ENCODE assay signal across 17 cellular contexts in the genomic region with DNA sequence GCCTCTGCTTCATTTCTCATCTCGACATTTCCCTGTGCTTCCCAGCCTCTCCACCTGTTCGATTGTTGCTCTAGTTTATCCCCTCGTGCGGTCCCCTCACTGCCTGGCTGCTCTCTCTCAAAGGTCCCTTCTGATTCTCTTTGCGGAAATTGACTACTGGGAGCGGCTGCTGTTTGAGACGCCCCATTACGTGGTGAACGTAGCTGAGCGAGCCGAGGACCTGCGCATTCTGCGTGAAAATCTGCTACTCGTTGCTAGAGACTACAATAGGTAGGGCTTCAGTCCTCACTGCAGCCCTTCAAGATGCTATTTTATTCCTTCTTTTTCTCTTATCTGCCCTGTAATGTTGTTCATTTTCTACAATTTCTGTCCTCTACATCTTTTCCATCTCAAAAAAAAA. TPM values are rescaled to one million over a fixed set of nuclear protein-coding genes. Genes with fewer than 3 reads are reported as not detected.
DNase-seq lines count a peak whose midpoint lies in the region; FAIRE-seq and TF ChIP-seq lines count a peak whose summit lies in the region.
"Had no signal": no experiment of that assay in that cellular context is flagged by ENCODE, and none has a peak within 500 bp of the region (broad histone marks: within the 10 kb centered on the region; RNA-seq: fewer than 3 reads in every experiment).

No MANE protein-coding gene starts in this region.

- H3K36me3 Mint-ChIP-seq in chondrocyte (ENCODE audit: low read depth) (no peaks in the 10 kb centered on the region), neural progenitor cell (no peaks in the 10 kb centered on the region)
- no peaks in the 10 kb centered on the region for H3K36me3 Mint-ChIP-seq in activated naive CD4-positive, alpha-beta T cell treated with anti-CD3 and anti-CD28 coated beads, Interleukin-2, amount 10 ng/mL, durations not matched to agents 7 days and 5 days
- H3K36me3 Mint-ChIP-seq: CD4-positive, alpha-beta memory T cell had no signal

- peak overlapping the region; percentile 50 for H2AFZ ChIP-seq in neural progenitor cell (replicated peaks)

- no peak overlapping the region for H3K9ac ChIP-seq in neural progenitor cell

- H3K4me3 ChIP-seq in neural progenitor cell, result no peak overlapping the region

- H3K4me3 Mint-ChIP-seq in chondrocyte (ENCODE audit: unreplicated experiment) (no peak overlapping the region), neural progenitor cell (no peak overlapping the region)
- H3K4me3 Mint-ChIP-seq in activated naive CD4-positive, alpha-beta T cell treated with anti-CD3 and anti-CD28 coated beads, Interleukin-2, amount 10 ng/mL, durations not matched to agents 7 days and 5 days, result no peak overlapping the region
- H3K4me3 Mint-ChIP-seq: CD4-positive, alpha-beta memory T cell had no signal

- FAIRE-seq in GM12892 (lab: Jason Lieb, UNC), result no peak
- FAIRE-seq: G401.6, GM19239 had no signal

- H3K9me3 ChIP-seq in neural progenitor cell (ENCODE audit: low read depth), result no peaks in the 10 kb centered on the region

- H3K27me3 ChIP-seq in neural progenitor cell, result no peaks in the 10 kb centered on the region

- POLR2A ChIA-PET in RWPE1 (lab: Yijun Ruan, JAX; ENCODE audit: low non-redundant PET), result no interaction called here

- DNase-seq in RWPE1 (ENCODE audit: low spot score), result no peak
- peak; percentile 51 for DNase-seq in chondrocyte (ENCODE audit: low spot score)
- DNase-seq in neural progenitor cell (ENCODE audit: low spot score), result no peak
- no peak for DNase-seq in H4 (ENCODE audit: low spot score)
- DNase-seq in GM12892 (ENCODE audit: insufficient read length), result no peak
- DNase-seq in activated naive CD4-positive, alpha-beta T cell treated with anti-CD3 and anti-CD28 coated beads, Interleukin-2, amount 10 ng/mL, durations not matched to agents 7 days and 5 days, result no peak
- DNase-seq: C1 segment of cervical spinal cord; Calu3; CD4-positive, alpha-beta memory T cell; COR-L47; DMS153; DND-41; GOT3; H7; HCEC 1CT had no signal

- peaks cover 5% of the 10 kb centered on the region for H3K4me1 Mint-ChIP-seq in chondrocyte (ENCODE audit: low read depth)
- peaks cover 6% of the 10 kb centered on the region for H3K4me1 Mint-ChIP-seq in neural progenitor cell
- peaks cover 4% of the 10 kb centered on the region for H3K4me1 Mint-ChIP-seq in activated naive CD4-positive, alpha-beta T cell treated with anti-CD3 and anti-CD28 coated beads, Interleukin-2, amount 10 ng/mL, durations not matched to agents 7 days and 5 days
- H3K4me1 Mint-ChIP-seq: CD4-positive, alpha-beta memory T cell had no signal

- CTCF ChIA-PET in RWPE1 (lab: Yijun Ruan, JAX), result interaction anchor here (0.6 to 0.7 kb wide), 3 partner anchors 84 to 284 kb away, joined by 3 to 4 read pairs (median 4); no protein-coding TSS in a partner anchor
- CTCF ChIA-PET in activated naive CD4-positive, alpha-beta T cell treated with anti-CD3 and anti-CD28 coated beads, Interleukin-2, amount 10 ng/mL, durations not matched to agents 7 days and 5 days (lab: Charles Lee), result interaction anchor here (1.4 kb wide), 1 partner anchor 13 kb away, joined by 9 read pairs; no protein-coding TSS in a partner anchor

- 0 out of 2 replicates have a peak overlapping the region, but pooled peaks have one; percentile 19 for H3K27ac ChIP-seq in RWPE1
- no peak overlapping the region for H3K27ac ChIP-seq in neural progenitor cell

- H3K36me3 ChIP-seq in neural progenitor cell, result no peaks in the 10 kb centered on the region

- H3K4me1 ChIP-seq in neural progenitor cell, result no peaks in the 10 kb centered on the region

- H3K27me3 Mint-ChIP-seq in chondrocyte (ENCODE audit: low read depth), result peaks cover 2% of the 10 kb centered on the region
- peaks cover 12% of the 10 kb centered on the region for H3K27me3 Mint-ChIP-seq in neural progenitor cell (ENCODE audit: insufficient read depth, low read depth)
- H3K27me3 Mint-ChIP-seq in activated naive CD4-positive, alpha-beta T cell treated with anti-CD3 and anti-CD28 coated beads, Interleukin-2, amount 10 ng/mL, durations not matched to agents 7 days and 5 days, result peaks cover 6% of the 10 kb centered on the region

- no peaks in the 10 kb centered on the region for H4K20me1 ChIP-seq in neural progenitor cell (ENCODE audit: low read depth)

- no peaks in the 10 kb centered on the region for H3K79me2 ChIP-seq in neural progenitor cell (ENCODE audit: low read depth)

- no peaks in the 10 kb centered on the region for H3F3A ChIP-seq in neural progenitor cell (ENCODE audit: low read depth)

- TF ChIP-seq POLR2A in GM12892 (IDR thresholded peaks at IDR 0.05; ENCODE audit: low read depth, low read length), result no peak

- H3K27ac Mint-ChIP-seq in chondrocyte (ENCODE audit: unreplicated experiment) (no peak overlapping the region), neural progenitor cell (no peak overlapping the region)
- H3K27ac Mint-ChIP-seq in activated naive CD4-positive, alpha-beta T cell treated with anti-CD3 and anti-CD28 coated beads, Interleukin-2, amount 10 ng/mL, durations not matched to agents 7 days and 5 days, result no peak overlapping the region
- H3K27ac Mint-ChIP-seq: CD4-positive, alpha-beta memory T cell had no signal

- H3K9me3 Mint-ChIP-seq in chondrocyte (ENCODE audit: low read depth) (no peaks in the 10 kb centered on the region), neural progenitor cell (peaks cover 3% of the 10 kb centered on the region)
- H3K9me3 Mint-ChIP-seq in activated naive CD4-positive, alpha-beta T cell treated with anti-CD3 and anti-CD28 coated beads, Interleukin-2, amount 10 ng/mL, durations not matched to agents 7 days and 5 days, result no peaks in the 10 kb centered on the region
- H3K9me3 Mint-ChIP-seq: CD4-positive, alpha-beta memory T cell had no signal

- H3K4me2 ChIP-seq in neural progenitor cell, result no peak overlapping the region

- TF ChIP-seq CTCF in RWPE1 (conservative IDR thresholded peaks at IDR 0.05; ENCODE audit: low read depth) (no peak), chondrocyte (IDR thresholded peaks at IDR 0.05) (no peak), neural progenitor cell (IDR thresholded peaks at IDR 0.05) (no peak)

RNA-seq across cellular contexts. Expression of gene DNAH2, which starts 39.4 kb away (rescaled TPM):
- total RNA-seq in chondrocyte (not detected in 3 replicates), neural progenitor cell (ENCODE audit: low replicate concordance) (0.09 and 0.28 TPM in 2 replicates)
- total RNA-seq in H4 (2014; rRNA removed; shearing (Covaris generic)), result 0.10 and 0.12 TPM in 2 replicates
- polyA plus RNA-seq in GM12892 (2012; ENCODE audit: missing spikeins), result not detected
- total RNA-seq: CD4-positive, alpha-beta memory T cell had no signal
- polyA plus RNA-seq: CD4-positive, alpha-beta memory T cell had no signal

RNA-seq across cellular contexts. Expression of gene EFNB3, which starts 52.0 kb away (rescaled TPM):
- total RNA-seq in chondrocyte, result 4.1 to 6.5 TPM (median 6.4 TPM) in 3 replicates
- 5.8 and 17.7 TPM in 2 replicates for total RNA-seq in neural progenitor cell (ENCODE audit: low replicate concordance)
- total RNA-seq in H4 (2014; rRNA removed; shearing (Covaris generic)), result 5.6 and 6.2 TPM in 2 replicates
- polyA plus RNA-seq in GM12892 (2012; ENCODE audit: missing spikeins), result not detected
- polyA plus RNA-seq: CD4-positive, alpha-beta memory T cell had no signal
